In the genomic region with DNA sequence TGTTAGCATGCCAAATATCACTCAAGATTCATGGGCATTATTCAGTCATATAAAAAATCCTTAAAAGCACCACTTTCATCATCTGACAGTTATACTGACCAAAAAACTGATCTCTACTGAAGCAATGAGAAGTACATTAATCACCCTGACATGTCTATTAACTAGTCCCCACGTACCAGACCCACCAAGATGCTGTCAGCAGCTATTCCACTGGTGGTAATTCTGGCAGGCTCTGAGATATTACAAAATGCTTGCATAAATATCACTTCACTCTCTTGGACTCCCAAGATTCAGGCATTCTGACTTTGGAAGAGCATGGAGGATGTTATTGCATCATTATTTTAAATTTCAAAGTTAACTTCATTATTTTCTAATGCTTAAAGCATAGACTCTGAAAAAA, we compare ENCODE assay signal across 6 cellular contexts.
"Had no signal": no experiment of that assay in that cellular context is flagged by ENCODE, and none has a peak within 500 bp of the region (broad histone marks: within the 10 kb centered on the region; RNA-seq: fewer than 3 reads in every experiment).

No MANE protein-coding gene starts in this region.

- FAIRE-seq: H1, H54, HTR-8/SVneo had no signal

- H3K4me3 ChIP-seq: GM23338 had no signal

- H2AFZ ChIP-seq: GM23338 had no signal

- H3K4me2 ChIP-seq: GM23338 had no signal

- ATAC-seq: GM23338 had no signal

- DNase-seq: H9, HCEC 1CT had no signal
